ENCODE assay signal across 33 cellular contexts in the genomic region with DNA sequence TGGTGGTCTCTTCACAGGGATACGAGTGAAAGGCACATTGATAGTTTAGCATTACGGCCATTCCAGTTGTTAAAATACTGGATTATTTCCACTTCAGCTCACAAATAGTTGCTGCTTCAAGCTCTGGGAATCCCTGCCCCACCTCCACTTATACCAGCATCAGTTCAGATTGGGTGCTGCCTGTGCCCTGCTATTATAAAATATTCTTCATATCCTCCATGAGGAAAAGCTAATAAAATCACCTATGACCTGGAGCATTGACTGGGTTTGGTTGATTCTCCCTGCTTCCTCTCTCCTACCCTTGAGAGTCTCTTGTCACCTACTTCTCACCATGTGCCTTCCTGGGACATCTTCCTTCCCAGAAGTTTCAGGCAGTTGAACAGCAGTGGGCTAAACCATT.
"Had no signal": no experiment of that assay in that cellular context is flagged by ENCODE, and none has a peak within 500 bp of the region (broad histone marks: within the 10 kb centered on the region; RNA-seq: fewer than 3 reads in every experiment).

No MANE protein-coding gene starts in this region.

- H3K9me3 Mint-ChIP-seq: activated B cell treated with CpG ODN at 0.5 μM for 24 hours; activated CD4-positive, alpha-beta memory T cell treated with anti-CD3 and anti-CD28 coated beads, Interleukin-2, amount 10 ng/mL, durations not matched to agents 7 days and 5 days; activated naive CD8-positive, alpha-beta T cell treated with anti-CD3 and anti-CD28 coated beads for 36 hours; activated T-helper 17 cell treated with anti-CD3 and anti-CD28 coated beads, Interleukin-2, amount 50 U/mL, for 72 hours; central memory CD8-positive, alpha-beta T cell; T-helper 1 cell treated with Interleukin-12 subunit alpha and Interleukin-12 subunit beta and Interleukin-4 antibody, amounts not matched to agents 30 μg/mL and 1 μg/mL, for 36 hours; T-helper 2 cell treated with Interferon-gamma antibody and Interleukin-4, amounts not matched to agents 5 μg/mL and 100 μg/mL, for 36 hours had no signal

- H3K4me2 ChIP-seq: SK-N-SH had no signal

- H3K4me1 ChIP-seq: ascending aorta, Peyer's patch, SJSA1 had no signal

- H3K9me3 ChIP-seq: ascending aorta, Peyer's patch, SJSA1, SK-N-SH had no signal

- H3K9ac ChIP-seq: SK-N-SH had no signal

- H3K4me3 Mint-ChIP-seq: activated B cell treated with CpG ODN at 0.5 μM for 24 hours; activated CD4-positive, alpha-beta memory T cell treated with anti-CD3 and anti-CD28 coated beads, Interleukin-2, amount 10 ng/mL, durations not matched to agents 7 days and 5 days; activated CD8-positive, alpha-beta memory T cell treated with anti-CD3 and anti-CD28 coated beads, Interleukin-2, amount 10 ng/mL, durations not matched to agents 7 days and 5 days; activated naive CD8-positive, alpha-beta T cell treated with anti-CD3 and anti-CD28 coated beads for 36 hours; activated T-cell treated with anti-CD3 and anti-CD28 coated beads, Interleukin-2, amount 50 U/mL, for 72 hours; activated T-helper 17 cell treated with anti-CD3 and anti-CD28 coated beads, Interleukin-2, amount 50 U/mL, for 72 hours; central memory CD8-positive, alpha-beta T cell; T-helper 1 cell treated with Interleukin-12 subunit alpha and Interleukin-12 subunit beta and Interleukin-4 antibody, amounts not matched to agents 30 μg/mL and 1 μg/mL, for 36 hours; T-helper 2 cell treated with Interferon-gamma antibody and Interleukin-4, amounts not matched to agents 5 μg/mL and 100 μg/mL, for 36 hours had no signal

- H3K36me3 ChIP-seq: ascending aorta, cardiac muscle cell, Peyer's patch, SJSA1 had no signal

- H3K27ac ChIP-seq: ascending aorta, cardiac muscle cell, Peyer's patch, SJSA1 had no signal

- H3K27me3 ChIP-seq: ascending aorta, cardiac muscle cell, Peyer's patch, SJSA1 had no signal

- H3K27me3 Mint-ChIP-seq: activated B cell treated with CpG ODN at 0.5 μM for 24 hours; activated CD4-positive, alpha-beta memory T cell treated with anti-CD3 and anti-CD28 coated beads, Interleukin-2, amount 10 ng/mL, durations not matched to agents 7 days and 5 days; activated CD8-positive, alpha-beta memory T cell treated with anti-CD3 and anti-CD28 coated beads, Interleukin-2, amount 10 ng/mL, durations not matched to agents 7 days and 5 days; activated T-helper 17 cell treated with anti-CD3 and anti-CD28 coated beads, Interleukin-2, amount 50 U/mL, for 72 hours had no signal

- H3K4me1 Mint-ChIP-seq: activated B cell treated with CpG ODN at 0.5 μM for 24 hours; activated CD4-positive, alpha-beta memory T cell treated with anti-CD3 and anti-CD28 coated beads, Interleukin-2, amount 10 ng/mL, durations not matched to agents 7 days and 5 days; activated CD8-positive, alpha-beta memory T cell treated with anti-CD3 and anti-CD28 coated beads, Interleukin-2, amount 10 ng/mL, durations not matched to agents 7 days and 5 days; activated naive CD8-positive, alpha-beta T cell treated with anti-CD3 and anti-CD28 coated beads for 36 hours; activated T-helper 17 cell treated with anti-CD3 and anti-CD28 coated beads, Interleukin-2, amount 50 U/mL, for 72 hours; central memory CD8-positive, alpha-beta T cell had no signal

- H3K9me2 ChIP-seq: SK-N-SH had no signal

- H3K4me3 ChIP-seq: ascending aorta, cardiac muscle cell, Peyer's patch, SJSA1 had no signal

- H3K36me3 Mint-ChIP-seq: activated CD8-positive, alpha-beta memory T cell treated with anti-CD3 and anti-CD28 coated beads, Interleukin-2, amount 10 ng/mL, durations not matched to agents 7 days and 5 days; activated naive CD8-positive, alpha-beta T cell treated with anti-CD3 and anti-CD28 coated beads for 36 hours had no signal

- ATAC-seq: activated CD8-positive, alpha-beta memory T cell treated with anti-CD3 and anti-CD28 coated beads, Interleukin-2, amount 10 ng/mL, durations not matched to agents 7 days and 5 days; activated T-cell treated with anti-CD3 and anti-CD28 coated beads, Interleukin-2, amount 50 U/mL, for 72 hours; activated T-helper 17 cell treated with anti-CD3 and anti-CD28 coated beads, Interleukin-2, amount 50 U/mL, for 72 hours; PC-3 had no signal

- H3K27ac Mint-ChIP-seq: activated B cell treated with CpG ODN at 0.5 μM for 24 hours; activated CD4-positive, alpha-beta memory T cell treated with anti-CD3 and anti-CD28 coated beads, Interleukin-2, amount 10 ng/mL, durations not matched to agents 7 days and 5 days; activated CD8-positive, alpha-beta memory T cell treated with anti-CD3 and anti-CD28 coated beads, Interleukin-2, amount 10 ng/mL, durations not matched to agents 7 days and 5 days; activated naive CD8-positive, alpha-beta T cell treated with anti-CD3 and anti-CD28 coated beads for 36 hours; activated T-cell treated with anti-CD3 and anti-CD28 coated beads, Interleukin-2, amount 50 U/mL, for 72 hours; activated T-helper 17 cell treated with anti-CD3 and anti-CD28 coated beads, Interleukin-2, amount 50 U/mL, for 72 hours; T-helper 1 cell treated with Interleukin-12 subunit alpha and Interleukin-12 subunit beta and Interleukin-4 antibody, amounts not matched to agents 30 μg/mL and 1 μg/mL, for 36 hours; T-helper 2 cell treated with Interferon-gamma antibody and Interleukin-4, amounts not matched to agents 5 μg/mL and 100 μg/mL, for 36 hours had no signal

- DNase-seq: activated B cell treated with CpG ODN at 0.5 μM for 24 hours; activated CD4-positive, alpha-beta memory T cell treated with anti-CD3 and anti-CD28 coated beads, Interleukin-2, amount 10 ng/mL, durations not matched to agents 7 days and 5 days; activated CD4-positive, alpha-beta T cell treated with anti-CD3 and anti-CD28 coated beads for 48 hours; activated CD4-positive, CD25-positive, alpha-beta regulatory T cell treated with anti-CD3 and anti-CD28 coated beads, Interleukin-2, amount 50 U/mL, for 72 hours; activated CD8-positive, alpha-beta memory T cell treated with anti-CD3 and anti-CD28 coated beads for 24 hours; activated CD8-positive, alpha-beta memory T cell treated with anti-CD3 and anti-CD28 coated beads, Interleukin-2, amount 10 ng/mL, durations not matched to agents 7 days and 5 days; activated CD8-positive, alpha-beta memory T cell treated with anti-CD3 and anti-CD28 coated beads, Interleukin-2, amount 50 U/mL, for 48 hours; activated effector memory CD4-positive, alpha-beta T cell treated with anti-CD3 and anti-CD28 coated beads, Interleukin-2, amount 50 U/mL, for 16 hours; activated naive CD4-positive, alpha-beta T cell; activated naive CD4-positive, alpha-beta T cell treated with anti-CD3 and anti-CD28 coated beads, Interleukin-2, amount 50 U/mL, for 16 hours; activated naive CD8-positive, alpha-beta T cell treated with anti-CD3 and anti-CD28 coated beads for 36 hours; activated T-cell treated with anti-CD3 and anti-CD28 coated beads, Interleukin-2, amount 50 U/mL, for 72 hours; amygdala; MM.1S; MV-4-11; NCI-H1092; NCI-H1436 treated with DMSO at 0.1 percent for 48 hours; NCI-H1694 treated with DMSO at 0.1 percent for 48 hours; NCI-H2029; NCI-H345; NCI-H524 treated with DMSO at 0.1 percent for 48 hours; PC-3; Peyer's patch; RPMI8226; SHP77 treated with DMSO at 0.1 percent for 48 hours; SK-N-SH had no signal
